ENCODE assay signal across 16 cellular contexts in genomic region chr3:12149029-12149428, GRCh38. TPM values are rescaled to one million over a fixed set of nuclear protein-coding genes. Genes with fewer than 3 reads are reported as not detected.
DNase-seq lines count a peak whose midpoint lies in the region; ATAC-seq and TF ChIP-seq lines count a peak whose summit lies in the region.
"Had no signal": no experiment of that assay in that cellular context is flagged by ENCODE, and none has a peak within 500 bp of the region (broad histone marks: within the 10 kb centered on the region; RNA-seq: fewer than 3 reads in every experiment).

No MANE protein-coding gene starts in this region.

- CTCF ChIA-PET in HEK293 (lab: Yijun Ruan, JAX): interaction anchor here (0.6 kb wide), 1 partner anchor 316 kb away, joined by 3 read pairs; no protein-coding TSS in a partner anchor

- H3K27ac ChIP-seq in HEK293 (ENCODE audit: extremely low read depth, low read depth, low read length) (no peak overlapping the region), right cardiac atrium (ENCODE audit: low read length) (peak overlapping the region; percentile 14), gastrocnemius medialis (peak overlapping the region; percentile 56 to 92 (median 76))
- H3K27ac ChIP-seq: Peyer's patch, SJSA1 had no signal

- no peak for TF ChIP-seq CTCF in HEK293 (tag by site-specific recombination; IDR thresholded peaks at IDR 0.05)
- TF ChIP-seq CTCF in gastrocnemius medialis (IDR thresholded peaks at IDR 0.05 in 4 of 5, conservative IDR thresholded peaks at IDR 0.05 in 1 of 5): no peak

- no peak overlapping the region for H3K4me3 ChIP-seq in HEK293 (ENCODE audit: low read depth, low read length)
- H3K4me3 ChIP-seq in adipocyte (ENCODE audit: low read length): peak overlapping the region; percentile 70
- no peak overlapping the region for H3K4me3 ChIP-seq in right cardiac atrium (ENCODE audit: low read length)
- peak overlapping the region in 3 of 4 donors; percentile 30 to 38 (median 37) for H3K4me3 ChIP-seq in gastrocnemius medialis
- H3K4me3 ChIP-seq: Peyer's patch, SJSA1 had no signal

- in situ Hi-C loops in gastrocnemius medialis (cut with MboI; ENCODE audit: low sequenced_read_pairs in 4 of 4): loop anchor here in 2 of 4 donors (25.0 kb wide), 1 partner anchor 563 kb away; no protein-coding TSS in a partner anchor

- H3K9me3 ChIP-seq in HEK293 (ENCODE audit: control insufficient read depth, insufficient read depth, low read depth, low read length) (no peaks in the 10 kb centered on the region), adipocyte (ENCODE audit: control insufficient read depth, low read length) (no peaks in the 10 kb centered on the region), right cardiac atrium (ENCODE audit: control insufficient read depth, low read length) (no peaks in the 10 kb centered on the region), gastrocnemius medialis (no peaks in the 10 kb centered on the region)
- H3K9me3 ChIP-seq: Peyer's patch, SJSA1 had no signal

- H3K4me1 ChIP-seq in HEK293 (ENCODE audit: control insufficient read depth, insufficient read depth, low read length) (no peaks in the 10 kb centered on the region), adipocyte (ENCODE audit: control insufficient read depth, insufficient read depth, low read length) (peaks cover 47% of the 10 kb centered on the region), right cardiac atrium (ENCODE audit: control insufficient read depth, insufficient read depth, low read length) (peaks cover 22% of the 10 kb centered on the region), gastrocnemius medialis (peaks cover 18 to 45% of the 10 kb centered on the region in 2 donors)
- H3K4me1 ChIP-seq: Peyer's patch, SJSA1 had no signal

- WGBS in right cardiac atrium: 66% methylated on average over 4 of the region's 4 CpGs

- POLR2A ChIA-PET in HEK293 (lab: Yijun Ruan, JAX): no interaction called here

- H3K36me3 ChIP-seq in HEK293 (ENCODE audit: control insufficient read depth in 2 of 2, insufficient read depth in 1 of 2, low read length in 2 of 2) (peaks cover 0 to 7% of the 10 kb centered on the region in 2 experiments; a peak in 2 of 3 replicates), adipocyte (ENCODE audit: control insufficient read depth, insufficient read depth, low read length, severe bottlenecking) (peaks cover 35% of the 10 kb centered on the region), gastrocnemius medialis (no peaks in the 10 kb centered on the region)
- H3K36me3 ChIP-seq: Peyer's patch, SJSA1 had no signal

- no peaks in the 10 kb centered on the region for H3K27me3 ChIP-seq in adipocyte (replicated peaks; ENCODE audit: control insufficient read depth, insufficient read depth, low read length)
- no peaks in the 10 kb centered on the region for H3K27me3 ChIP-seq in right cardiac atrium (ENCODE audit: control insufficient read depth, insufficient read depth)
- H3K27me3 ChIP-seq in gastrocnemius medialis: no peaks in the 10 kb centered on the region
- H3K27me3 ChIP-seq: Peyer's patch had no signal

- no peak for DNase-seq in adipocyte (ENCODE audit: low read depth)
- peak in 2 of 3 donors; percentile 33 to 53 for DNase-seq in right cardiac atrium
- DNase-seq in gastrocnemius medialis: peak in 1 of 2 donors; percentile 42
- DNase-seq in activated naive CD4-positive, alpha-beta T cell treated with Interleukin-2 at 50 U/mL for 16 hours: no peak
- no peak for DNase-seq in head of caudate nucleus
- no peak for DNase-seq in ureter (ENCODE audit: low spot score)
- DNase-seq: DMS 273 treated with DMSO at 0.1 percent for 48 hours, EL, KG1, NCI-H1092 treated with DMSO at 0.1 percent for 48 hours, NCI-H1694, NCI-H446, NCI-H748 treated with DMSO at 0.1 percent for 48 hours had no signal

- ATAC-seq in right cardiac atrium: no peak
- no peak for ATAC-seq in gastrocnemius medialis

- intact Hi-C loops in right cardiac atrium (cut with DNase I) (no loop called here), gastrocnemius medialis (cut with DNase I; ENCODE audit: low total_unique reads) (no loop called here), head of caudate nucleus (cut with DNase I) (no loop called here)

- no peak for TF ChIP-seq POLR2A in gastrocnemius medialis (IDR thresholded peaks at IDR 0.05)

- peak overlapping the region; percentile 72 for H3K9ac ChIP-seq in adipocyte (ENCODE audit: low read length)

TF ChIP-seq in HEK293, 187 proteins besides CTCF, POLR2A, EP300 and RAD21:
- TF ChIP-seq ZNF596 (tag by site-specific recombination; IDR thresholded peaks at IDR 0.05) (no peak), ZFHX2 (tag by site-specific recombination; conservative IDR thresholded peaks at IDR 0.05) (peak; percentile 67)

RNA-seq across cellular contexts. Expression of gene TIMP4, which starts 9.7 kb away (rescaled TPM):
- total RNA-seq in right cardiac atrium (10 to 100 TPM; 13.7 to 33.7 (median 17.3) TPM), gastrocnemius medialis (10 to 100 TPM; 15.9 to 29.7 (median 22.5) TPM), ureter (16.5 TPM)
- polyA plus RNA-seq in right cardiac atrium: 18.6 TPM

Comparison
In these comparisons a context has a peak if more than half of its experiments do, and no peak if none do; other contexts are left out.
1. H3K4me3 ChIP-seq: peak in adipocyte (single experiment) and gastrocnemius medialis (3 of 4); none in HEK293 (single experiment) and right cardiac atrium (single experiment).
2. DNase-seq: peak in right cardiac atrium (2 of 3); none in adipocyte (single experiment), activated naive CD4-positive, alpha-beta T cell treated with Interleukin-2 at 50 U/mL for 16 hours (single experiment), head of caudate nucleus (0 of 42) and ureter (single experiment).